In genomic region chr15:27124287-27124830, GRCh38 we compare ENCODE assay signal across 32 cellular contexts.
DNase-seq lines count a peak whose midpoint lies in the region; ATAC-seq and TF ChIP-seq lines count a peak whose summit lies in the region.
"Had no signal": no experiment of that assay in that cellular context is flagged by ENCODE, and none has a peak within 500 bp of the region (broad histone marks: within the 10 kb centered on the region; RNA-seq: fewer than 3 reads in every experiment).

No MANE protein-coding gene starts in this region.

- DNase-seq in GM23248 (peak; percentile 28), PC-3 (peak; percentile 25), ecto neural progenitor cell (ENCODE audit: low spot score) (peak; percentile 50), mucosa of gallbladder (ENCODE audit: low spot score) (peak; percentile 35), activated T-cell treated with anti-CD3 and anti-CD28 coated beads for 4 hours (no peak), MCF 10A (ENCODE audit: unreplicated experiment) (no peak)
- DNase-seq: activated CD4-positive, alpha-beta T cell treated with anti-CD3 and anti-CD28 coated beads, Interleukin-2, amount 50 U/mL, for 1 hour; activated CD4-positive, CD25-positive, alpha-beta regulatory T cell; activated effector memory CD4-positive, alpha-beta T cell treated with anti-CD3 and anti-CD28 coated beads, Interleukin-2, amount 50 U/mL, for 16 hours; activated naive CD8-positive, alpha-beta T cell treated with anti-CD3 and anti-CD28 coated beads for 36 hours; activated T-cell treated with anti-CD3 and anti-CD28 coated beads, Interleukin-2, amount 50 U/mL, for 24 hours; anterior cingulate cortex; DND-41; effector memory CD8-positive, alpha-beta T cell; erythroblast; foreskin melanocyte; heart left ventricle; HFFc6; left cardiac atrium; NCI-H1092 treated with DMSO at 0.1 percent for 48 hours; NCI-H2029; NCI-H526 treated with DMSO at 0.1 percent for 48 hours; ovary; retina; SIG-M5; stimulated activated naive B cell treated with anti-CD40 and anti-IgM and Interleukin-4, amounts not matched to agents 10 μg/mL and 1 μg/mL and 100 μg/mL, for 72 hours; substantia nigra had no signal

- H3K9me3 ChIP-seq in GM23248 (ENCODE audit: low read depth): no peaks in the 10 kb centered on the region
- H3K9me3 ChIP-seq in PC-3 (ENCODE audit: low read length): 0 out of 2 replicates have a peak, but pooled peaks cover 4% of the 10 kb centered on the region
- H3K9me3 ChIP-seq: ovary had no signal

- H3K27ac ChIP-seq in GM23248: no peak overlapping the region
- no peak overlapping the region for H3K27ac ChIP-seq in PC-3 (ENCODE audit: low read length)
- H3K27ac ChIP-seq: BLaER1 treated with 17β-estradiol and CSF1 and Interleukin-3, amounts not matched to agents 10 nM and 100 nM; cardiac muscle cell; coronary artery; heart left ventricle; ovary had no signal

- no TSS peak for BruUV-seq in PC-3 (replicated peaks; lab: Mats Ljungman, UMichigan)
- no TSS peak for BruUV-seq in MCF 10A (replicated peaks; lab: Mats Ljungman, UMichigan)

- POLR2A ChIA-PET in PC-3 (lab: Charles Lee; ENCODE audit: unreplicated experiment) (no interaction called here), MCF 10A (lab: Yijun Ruan, JAX) (no interaction called here)

- CTCF ChIA-PET in PC-3 (lab: Charles Lee) (no interaction called here), MCF 10A (lab: Yijun Ruan, JAX) (no interaction called here)

- H3K27me3 ChIP-seq in GM23248 (replicated peaks; ENCODE audit: insufficient read depth) (no peaks in the 10 kb centered on the region), PC-3 (ENCODE audit: low read length) (no peaks in the 10 kb centered on the region)
- H3K27me3 ChIP-seq: BLaER1 treated with 17β-estradiol and CSF1 and Interleukin-3, amounts not matched to agents 10 nM and 100 nM; cardiac muscle cell; heart left ventricle; ovary had no signal

- H2AFZ ChIP-seq in GM23248 (no peak overlapping the region), PC-3 (ENCODE audit: low read length) (no peak overlapping the region)

- WGBS in GM23248 (ENCODE audit: low coverage in 1 of 2, low lambda C conversion rate in 2 of 2, missing lambda C conversion rate in 2 of 2), 2 experiments: 29% methylated on average over 4 of the region's 4 CpGs

- no peaks in the 10 kb centered on the region for H4K20me1 ChIP-seq in GM23248 (ENCODE audit: insufficient read depth)
- no peaks in the 10 kb centered on the region for H4K20me1 ChIP-seq in PC-3 (ENCODE audit: low read length)
- H4K20me1 ChIP-seq: BLaER1 treated with 17β-estradiol and CSF1 and Interleukin-3, amounts not matched to agents 10 nM and 100 nM had no signal

- H3K9me2 ChIP-seq in GM23248 (ENCODE audit: insufficient read depth) (0 out of 2 replicates have a peak, but pooled peaks cover 4% of the 10 kb centered on the region), PC-3 (replicated peaks; ENCODE audit: low read length) (no peaks in the 10 kb centered on the region)

- H3K27ac Mint-ChIP-seq in MCF 10A (ENCODE audit: low read depth, unreplicated experiment): no peak overlapping the region
- H3K27ac Mint-ChIP-seq: activated naive CD8-positive, alpha-beta T cell treated with anti-CD3 and anti-CD28 coated beads for 36 hours; activated T-cell treated with anti-CD3 and anti-CD28 coated beads, Interleukin-2, amount 50 U/mL, for 24 hours; effector memory CD8-positive, alpha-beta T cell; HFFc6; stimulated activated naive B cell treated with anti-CD40 and anti-IgM and Interleukin-4, amounts not matched to agents 10 μg/mL and 1 μg/mL and 100 μg/mL, for 72 hours; type B pancreatic cell had no signal

- H3K9ac ChIP-seq in GM23248: no peak overlapping the region
- H3K9ac ChIP-seq in PC-3 (ENCODE audit: low read length): no peak overlapping the region
- H3K9ac ChIP-seq: BLaER1 treated with 17β-estradiol and CSF1 and Interleukin-3, amounts not matched to agents 10 nM and 100 nM had no signal

- in situ Hi-C loops in GM23248 (cut with MboI): no loop called here

- H3K4me3 ChIP-seq in GM23248 (no peak overlapping the region), PC-3 (ENCODE audit: low read length) (no peak overlapping the region)
- H3K4me3 ChIP-seq: BLaER1 treated with 17β-estradiol and CSF1 and Interleukin-3, amounts not matched to agents 10 nM and 100 nM; cardiac muscle cell; coronary artery; heart left ventricle; ovary had no signal

- H3K4me2 ChIP-seq in GM23248 (ENCODE audit: unreplicated experiment) (no peak overlapping the region), PC-3 (ENCODE audit: low read length) (no peak overlapping the region)
- H3K4me2 ChIP-seq: BLaER1 treated with 17β-estradiol and CSF1 and Interleukin-3, amounts not matched to agents 10 nM and 100 nM had no signal

- no peaks in the 10 kb centered on the region for H3K4me1 Mint-ChIP-seq in MCF 10A (ENCODE audit: insufficient read depth, unreplicated experiment)
- H3K4me1 Mint-ChIP-seq: activated naive CD8-positive, alpha-beta T cell treated with anti-CD3 and anti-CD28 coated beads for 36 hours; stimulated activated naive B cell treated with anti-CD40 and anti-IgM and Interleukin-4, amounts not matched to agents 10 μg/mL and 1 μg/mL and 100 μg/mL, for 72 hours had no signal

- H3K36me3 ChIP-seq in GM23248 (ENCODE audit: low read depth): no peaks in the 10 kb centered on the region
- H3K36me3 ChIP-seq in PC-3 (ENCODE audit: low read depth, low read length): no peaks in the 10 kb centered on the region
- H3K36me3 ChIP-seq: BLaER1 treated with 17β-estradiol and CSF1 and Interleukin-3, amounts not matched to agents 10 nM and 100 nM; cardiac muscle cell; heart left ventricle; ovary had no signal

- H3K4me1 ChIP-seq in GM23248 (ENCODE audit: insufficient read depth): no peaks in the 10 kb centered on the region
- no peaks in the 10 kb centered on the region for H3K4me1 ChIP-seq in PC-3 (ENCODE audit: insufficient read depth, low read length)
- H3K4me1 ChIP-seq: BLaER1 treated with 17β-estradiol and CSF1 and Interleukin-3, amounts not matched to agents 10 nM and 100 nM; heart left ventricle had no signal

- intact Hi-C loops in PC-3 (cut with micrococcal nuclease) (no loop called here), MCF 10A (cut with micrococcal nuclease) (no loop called here)

- peaks cover 75% of the 10 kb centered on the region for H3K9me3 Mint-ChIP-seq in MCF 10A (ENCODE audit: unreplicated experiment)
- H3K9me3 Mint-ChIP-seq: type B pancreatic cell had no signal

- H3K27me3 Mint-ChIP-seq in MCF 10A (ENCODE audit: insufficient read depth, unreplicated experiment): no peaks in the 10 kb centered on the region
- H3K27me3 Mint-ChIP-seq: activated naive CD8-positive, alpha-beta T cell treated with anti-CD3 and anti-CD28 coated beads for 36 hours; activated T-cell treated with anti-CD3 and anti-CD28 coated beads, Interleukin-2, amount 50 U/mL, for 24 hours; effector memory CD8-positive, alpha-beta T cell; stimulated activated naive B cell treated with anti-CD40 and anti-IgM and Interleukin-4, amounts not matched to agents 10 μg/mL and 1 μg/mL and 100 μg/mL, for 72 hours; type B pancreatic cell had no signal

- H3K4me3 Mint-ChIP-seq in MCF 10A (ENCODE audit: unreplicated experiment): no peak overlapping the region
- H3K4me3 Mint-ChIP-seq: activated naive CD8-positive, alpha-beta T cell treated with anti-CD3 and anti-CD28 coated beads for 36 hours; activated T-cell treated with anti-CD3 and anti-CD28 coated beads, Interleukin-2, amount 50 U/mL, for 24 hours; effector memory CD8-positive, alpha-beta T cell; HFFc6; stimulated activated naive B cell treated with anti-CD40 and anti-IgM and Interleukin-4, amounts not matched to agents 10 μg/mL and 1 μg/mL and 100 μg/mL, for 72 hours; type B pancreatic cell had no signal

- no peaks in the 10 kb centered on the region for H3K79me2 ChIP-seq in GM23248 (ENCODE audit: insufficient read depth)
- no peaks in the 10 kb centered on the region for H3K79me2 ChIP-seq in PC-3 (ENCODE audit: low read length)

- ATAC-seq in PC-3: no peak
- ATAC-seq in GM19023 (IDR thresholded peaks at IDR 0.05; ENCODE audit: unreplicated experiment): no peak
- ATAC-seq: effector memory CD8-positive, alpha-beta T cell; heart left ventricle; left cardiac atrium; stimulated activated naive B cell treated with anti-CD40 and anti-IgM and Interleukin-4, amounts not matched to agents 10 μg/mL and 1 μg/mL and 100 μg/mL, for 72 hours had no signal

- no peaks in the 10 kb centered on the region for H3K36me3 Mint-ChIP-seq in MCF 10A (ENCODE audit: insufficient read depth, unreplicated experiment)
- H3K36me3 Mint-ChIP-seq: activated naive CD8-positive, alpha-beta T cell treated with anti-CD3 and anti-CD28 coated beads for 36 hours; stimulated activated naive B cell treated with anti-CD40 and anti-IgM and Interleukin-4, amounts not matched to agents 10 μg/mL and 1 μg/mL and 100 μg/mL, for 72 hours; type B pancreatic cell had no signal

- H3F3A ChIP-seq in GM23248 (ENCODE audit: insufficient read depth): no peaks in the 10 kb centered on the region
- no peaks in the 10 kb centered on the region for H3F3A ChIP-seq in PC-3 (ENCODE audit: low read length, unreplicated experiment)

- TF ChIP-seq CTCF in PC-3 (conservative IDR thresholded peaks at IDR 0.05; ENCODE audit: low read depth, low read length): no peak
- TF ChIP-seq CTCF in MCF 10A (IDR thresholded peaks at IDR 0.05; ENCODE audit: unreplicated experiment): no peak

Comparison
In these comparisons a context has a peak if more than half of its experiments do, and no peak if none do; other contexts are left out.
1. DNase-seq: peak in GM23248 (single experiment), PC-3 (single experiment), ecto neural progenitor cell (single experiment) and mucosa of gallbladder (single experiment); none in activated T-cell treated with anti-CD3 and anti-CD28 coated beads for 4 hours (single experiment) and MCF 10A (single experiment).